ENCODE assay signal across 8 cellular contexts in genomic region chr6:132512342-132512637, GRCh38. TPM values are rescaled to one million over a fixed set of nuclear protein-coding genes. Genes with fewer than 3 reads are reported as not detected.
DNase-seq lines count a peak whose midpoint lies in the region; ATAC-seq and TF ChIP-seq lines count a peak whose summit lies in the region.

No MANE protein-coding gene starts in this region.

- ATAC-seq in activated CD4-positive, alpha-beta T cell treated with anti-CD3 and anti-CD28 coated beads for 36 hours: no peak
- ATAC-seq in thoracic aorta (ENCODE audit: insufficient number of reproducible peaks, low FRiP score, low read depth): no peak
- ATAC-seq in activated CD4-positive, CD25-positive, alpha-beta regulatory T cell treated with anti-CD3 and anti-CD28 coated beads, Interleukin-2, amount 50 U/mL, for 24 hours: no peak

- POLR2A ChIA-PET in activated CD4-positive, alpha-beta T cell treated with anti-CD3 and anti-CD28 coated beads for 36 hours (lab: Charles Lee): interaction anchor here (0.6 to 1.1 kb wide), 2 partner anchors 232 to 302 kb away, joined by 3 to 8 read pairs; partner anchors contain the start of gene RPS12

- H3K4me3 Mint-ChIP-seq in activated CD4-positive, alpha-beta T cell treated with anti-CD3 and anti-CD28 coated beads for 36 hours: peak overlapping the region; percentile 79
- peak overlapping the region; percentile 97 for H3K4me3 Mint-ChIP-seq in activated naive CD8-positive, alpha-beta T cell treated with anti-CD3 and anti-CD28 coated beads for 36 hours

- peaks cover 40 to 59% of the 10 kb centered on the region in 2 donors for H3K4me1 ChIP-seq in thoracic aorta (ENCODE audit: control insufficient read depth in 1 of 2, low read depth in 2 of 2)

- CTCF ChIA-PET in activated CD4-positive, alpha-beta T cell treated with anti-CD3 and anti-CD28 coated beads for 36 hours (lab: Charles Lee): interaction anchor here (0.8 to 1.4 kb wide), 5 partner anchors 14 to 251 kb away, joined by 4 to 8 read pairs (median 4); no protein-coding TSS in a partner anchor

- H3K27ac Mint-ChIP-seq in activated CD4-positive, alpha-beta T cell treated with anti-CD3 and anti-CD28 coated beads for 36 hours: no peak overlapping the region
- H3K27ac Mint-ChIP-seq in activated naive CD8-positive, alpha-beta T cell treated with anti-CD3 and anti-CD28 coated beads for 36 hours: peak overlapping the region; percentile 47

- no peaks in the 10 kb centered on the region for H3K9me3 Mint-ChIP-seq in activated CD4-positive, alpha-beta T cell treated with anti-CD3 and anti-CD28 coated beads for 36 hours (ENCODE audit: low read depth)
- H3K9me3 Mint-ChIP-seq in activated naive CD8-positive, alpha-beta T cell treated with anti-CD3 and anti-CD28 coated beads for 36 hours: no peaks in the 10 kb centered on the region

- peaks cover 11% of the 10 kb centered on the region for H3K36me3 Mint-ChIP-seq in activated CD4-positive, alpha-beta T cell treated with anti-CD3 and anti-CD28 coated beads for 36 hours (ENCODE audit: low read depth)
- peaks cover 12% of the 10 kb centered on the region for H3K36me3 Mint-ChIP-seq in activated naive CD8-positive, alpha-beta T cell treated with anti-CD3 and anti-CD28 coated beads for 36 hours

- H3K27me3 ChIP-seq in layer of hippocampus (ENCODE audit: control insufficient read depth, insufficient read depth, low read length): no peaks in the 10 kb centered on the region
- no peaks in the 10 kb centered on the region for H3K27me3 ChIP-seq in thoracic aorta (replicated peaks; ENCODE audit: insufficient read depth)

- no peaks in the 10 kb centered on the region for H3K36me3 ChIP-seq in thoracic aorta

- H3K27me3 Mint-ChIP-seq in activated CD4-positive, alpha-beta T cell treated with anti-CD3 and anti-CD28 coated beads for 36 hours: no peaks in the 10 kb centered on the region
- H3K27me3 Mint-ChIP-seq in activated naive CD8-positive, alpha-beta T cell treated with anti-CD3 and anti-CD28 coated beads for 36 hours: peaks cover 6% of the 10 kb centered on the region

- DNase-seq in activated CD4-positive, alpha-beta T cell treated with anti-CD3 and anti-CD28 coated beads for 36 hours: no peak
- DNase-seq in activated CD4-positive, alpha-beta T cell treated with anti-CD3 and anti-CD28 coated beads for 4 hours: no peak
- DNase-seq in activated naive CD8-positive, alpha-beta T cell treated with anti-CD3 and anti-CD28 coated beads for 36 hours: no peak
- DNase-seq in thoracic aorta (ENCODE audit: low spot score) (no peak), DMS153 treated with DMSO at 0.1 percent for 48 hours (lab: John Stamatoyannopoulos, UW; ENCODE audit: unreplicated experiment) (no peak), NCI-H1092 treated with DMSO at 0.1 percent for 48 hours (lab: John Stamatoyannopoulos, UW) (no peak)

- H3K27ac ChIP-seq in layer of hippocampus (ENCODE audit: low read depth, low read length) (peak overlapping the region; percentile 74), thoracic aorta (peak overlapping the region; percentile 73 to 75)

- peaks cover 33% of the 10 kb centered on the region for H3K4me1 Mint-ChIP-seq in activated CD4-positive, alpha-beta T cell treated with anti-CD3 and anti-CD28 coated beads for 36 hours
- peaks cover 32% of the 10 kb centered on the region for H3K4me1 Mint-ChIP-seq in activated naive CD8-positive, alpha-beta T cell treated with anti-CD3 and anti-CD28 coated beads for 36 hours

- TF ChIP-seq CTCF in thoracic aorta (IDR thresholded peaks at IDR 0.05): no peak

- peak overlapping the region; percentile 90 for H3K4me3 ChIP-seq in thoracic aorta

- no peaks in the 10 kb centered on the region for H3K9me3 ChIP-seq in thoracic aorta

- intact Hi-C loops in activated CD4-positive, alpha-beta T cell treated with anti-CD3 and anti-CD28 coated beads for 36 hours (cut with DNase I, micrococcal nuclease): loop anchor here (5.0 to 10.0 kb wide), 3 partner anchors 253 to 300 kb away; partner anchors contain the start of genes RPS12 (in 1 of the 2) and SLC18B1 (in 1 of the 2)

RNA-seq across cellular contexts. Expression of gene STX7, which starts 0.6 kb away (rescaled TPM):
- 10 to 100 TPM; 13.3 to 20.3 TPM for total RNA-seq in activated CD4-positive, alpha-beta T cell treated with anti-CD3 and anti-CD28 coated beads for 36 hours
- 10 to 100 TPM; 14.8 to 16.3 TPM for total RNA-seq in activated naive CD8-positive, alpha-beta T cell treated with anti-CD3 and anti-CD28 coated beads for 36 hours
- total RNA-seq in thoracic aorta: 10 to 100 TPM; 46.2 to 64.0 TPM

RNA-seq across cellular contexts. Expression of gene TAAR9, which starts 25.8 kb away (rescaled TPM):
- total RNA-seq in activated CD4-positive, alpha-beta T cell treated with anti-CD3 and anti-CD28 coated beads for 36 hours: not detected
- total RNA-seq in activated naive CD8-positive, alpha-beta T cell treated with anti-CD3 and anti-CD28 coated beads for 36 hours: not detected
- not detected for total RNA-seq in thoracic aorta

RNA-seq across cellular contexts. Expression of gene TAAR8, which starts 40.2 kb away (rescaled TPM):
- total RNA-seq in activated CD4-positive, alpha-beta T cell treated with anti-CD3 and anti-CD28 coated beads for 36 hours: not detected
- not detected for total RNA-seq in activated naive CD8-positive, alpha-beta T cell treated with anti-CD3 and anti-CD28 coated beads for 36 hours
- total RNA-seq in thoracic aorta: not detected

RNA-seq across cellular contexts. Expression of gene TAAR6, which starts 57.8 kb away (rescaled TPM):
- not detected for total RNA-seq in activated CD4-positive, alpha-beta T cell treated with anti-CD3 and anti-CD28 coated beads for 36 hours
- not detected for total RNA-seq in activated naive CD8-positive, alpha-beta T cell treated with anti-CD3 and anti-CD28 coated beads for 36 hours
- total RNA-seq in thoracic aorta: not detected
